Comparison of ENCODE assay signal across 10 cellular contexts in the genomic region with DNA sequence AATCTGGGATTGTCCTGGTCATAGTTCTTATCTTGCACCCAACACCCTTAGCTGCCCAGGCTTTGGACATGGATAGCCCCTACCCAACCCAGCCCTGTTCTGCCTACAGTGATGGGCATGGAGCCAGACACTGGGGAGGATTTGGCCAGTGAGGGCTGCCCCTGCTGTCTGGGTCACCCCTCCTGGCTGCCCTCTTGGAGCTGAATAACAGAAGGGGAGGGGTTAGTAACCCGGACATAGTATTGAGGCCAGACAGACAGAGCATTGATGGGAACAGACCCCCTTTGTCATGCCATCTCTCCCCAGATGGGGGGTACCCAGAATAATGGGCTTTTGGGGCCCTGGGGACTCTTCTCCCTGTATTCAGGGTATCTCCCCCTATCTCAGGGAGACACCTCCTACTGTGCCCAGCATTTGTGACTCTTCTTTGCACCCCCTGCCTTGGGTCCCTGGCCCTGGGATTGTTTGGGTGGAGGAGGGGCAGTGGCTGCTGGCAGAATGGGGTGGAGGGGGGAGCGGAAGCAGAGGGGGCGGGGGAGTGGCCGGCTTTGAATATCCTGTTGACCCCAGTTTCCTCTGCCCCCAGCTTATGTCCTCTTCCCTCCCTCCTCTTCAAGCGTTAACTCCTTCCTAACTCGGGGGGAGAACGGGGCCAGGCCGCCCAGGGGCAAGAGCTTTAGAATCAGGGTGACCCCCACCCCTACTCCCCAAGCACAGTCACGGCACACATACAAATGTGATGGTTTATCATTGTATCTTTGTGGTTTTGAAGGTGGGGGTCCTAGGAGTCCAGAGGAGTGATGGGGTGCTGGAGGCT.
DNase-seq lines count a peak whose midpoint lies in the region; ATAC-seq and TF ChIP-seq lines count a peak whose summit lies in the region.
"Had no signal": no experiment of that assay in that cellular context is flagged by ENCODE, and none has a peak within 500 bp of the region (broad histone marks: within the 10 kb centered on the region; RNA-seq: fewer than 3 reads in every experiment).

No MANE protein-coding gene starts in this region.

- H3K27me3 ChIP-seq in WERI-Rb-1 (ENCODE audit: insufficient read depth, low read depth, severe bottlenecking) (no peaks in the 10 kb centered on the region), parathyroid adenoma (ENCODE audit: control insufficient read depth, insufficient read depth, low read length) (no peaks in the 10 kb centered on the region)

- H3K4me3 ChIP-seq in WERI-Rb-1 (ENCODE audit: low read depth, low read length) (no peak overlapping the region), parathyroid adenoma (ENCODE audit: low read depth, low read length) (no peak overlapping the region)
- H3K4me3 ChIP-seq: SK-N-MC had no signal

- H3K9ac ChIP-seq in parathyroid adenoma, result no peak overlapping the region

- H3K36me3 ChIP-seq in WERI-Rb-1, result peaks cover 33% of the 10 kb centered on the region
- no peaks in the 10 kb centered on the region for H3K36me3 ChIP-seq in parathyroid adenoma (ENCODE audit: control insufficient read depth, insufficient read depth, low read length)

- H3K4me2 ChIP-seq in parathyroid adenoma (ENCODE audit: low read length), result no peak overlapping the region

- H3K9me3 ChIP-seq in WERI-Rb-1 (ENCODE audit: severe bottlenecking) (no peaks in the 10 kb centered on the region), parathyroid adenoma (ENCODE audit: control insufficient read depth, low read length) (no peaks in the 10 kb centered on the region)

- H3K79me2 ChIP-seq in parathyroid adenoma, result peaks cover 6% of the 10 kb centered on the region

- H3K27ac ChIP-seq in WERI-Rb-1, result peak overlapping the region; percentile 15; the same call in 1 of the 2 replicates
- peak overlapping the region; percentile 33 for H3K27ac ChIP-seq in parathyroid adenoma

- ATAC-seq in HG02852 (IDR thresholded peaks at IDR 0.05; ENCODE audit: unreplicated experiment) (no peak), HG02938 (IDR thresholded peaks at IDR 0.05; ENCODE audit: unreplicated experiment) (no peak)

- DNase-seq in COLO829 (ENCODE audit: low spot score) (peak; percentile 66), WERI-Rb-1 (no peak), hippocampal formation (lab: John Stamatoyannopoulos, UW) (peak; percentile 65 to 78), GM20000 (ENCODE audit: low spot score) (no peak), GM19238 (ENCODE audit: insufficient read length, low spot score) (no peak)
- DNase-seq: DMS79 treated with DMSO at 0.1 percent for 48 hours had no signal

- H3K4me1 ChIP-seq in parathyroid adenoma, result peaks cover 39% of the 10 kb centered on the region

- no peak overlapping the region for H2AFZ ChIP-seq in parathyroid adenoma

- TF ChIP-seq CTCF in WERI-Rb-1 (IDR thresholded peaks at IDR 0.05; ENCODE audit: low read depth, low read length), result no peak
- no peak for TF ChIP-seq CTCF in parathyroid adenoma (IDR thresholded peaks at IDR 0.05)
- no peak for TF ChIP-seq CTCF in GM20000 (IDR thresholded peaks at IDR 0.05; ENCODE audit: extremely low read depth, missing control alignments)

Comparison
In these comparisons a context has a peak if more than half of its experiments do, and no peak if none do; other contexts are left out.
1. DNase-seq: peak in COLO829 (single experiment) and hippocampal formation (2 of 2); none in WERI-Rb-1 (single experiment), GM20000 (single experiment) and GM19238 (single experiment).